Comparison of ENCODE assay signal across 12 cellular contexts in genomic region chr2:20620271-20620681, GRCh38. TPM values are rescaled to one million over a fixed set of nuclear protein-coding genes. Genes with fewer than 3 reads are reported as not detected.
DNase-seq lines count a peak whose midpoint lies in the region; ATAC-seq and TF ChIP-seq lines count a peak whose summit lies in the region.
"Had no signal": no experiment of that assay in that cellular context is flagged by ENCODE, and none has a peak within 500 bp of the region (broad histone marks: within the 10 kb centered on the region; RNA-seq: fewer than 3 reads in every experiment).

No MANE protein-coding gene starts in this region.

- H3K36me3 ChIP-seq in psoas muscle (ENCODE audit: insufficient read depth in 1 of 2, low read depth in 1 of 2) (peaks cover 0 to 30% of the 10 kb centered on the region in 2 donors), vagina (peaks cover 0 to 34% of the 10 kb centered on the region in 2 donors)

- TF ChIP-seq POLR2A in vagina (IDR thresholded peaks at IDR 0.05) = no peak

- WGBS in psoas muscle, 3 donors = 85 to 97% (median 91%) methylated on average over 8 of the region's 8 CpGs

- intact Hi-C loops in left cardiac atrium (cut with DNase I) = no loop called here
- intact Hi-C loops in psoas muscle (cut with DNase I) = loop anchor here in 1 of 2 donors (5.0 kb wide), 1 partner anchor 83 kb away; no protein-coding TSS in a partner anchor
- intact Hi-C loops in vagina (cut with DNase I) = loop anchor here (1.0 kb wide), 1 partner anchor 20 kb away; no protein-coding TSS in a partner anchor

- DNase-seq in cerebellar cortex (ENCODE audit: low spot score) (peak; percentile 57), left cardiac atrium (peak; percentile 18), psoas muscle (peak in 1 of 2 donors; percentile 29), vagina (ENCODE audit: extremely low spot score in 2 of 2) (no peak), NCI-H146 treated with DMSO at 0.1 percent for 48 hours (lab: John Stamatoyannopoulos, UW; ENCODE audit: unreplicated experiment) (no peak), HT-29 (ENCODE audit: low spot score) (no peak)
- DNase-seq in activated CD8-positive, alpha-beta memory T cell treated with anti-CD3 and anti-CD28 coated beads, Interleukin-2, amount 50 U/mL, for 4 hours = no peak
- DNase-seq: NK-92 treated with Interleukin-12 subunit alpha and Interleukin-12 subunit beta, amount 100 ng/mL, for 24 hours; stimulated activated CD4-positive, alpha-beta T cell treated with anti-CD3 and anti-CD28 coated beads, Interleukin-12 subunit alpha, Interleukin-12 subunit beta, amount 100 ng/mL, for 4 hours had no signal

- H3K4me1 ChIP-seq in psoas muscle (peaks cover 65% of the 10 kb centered on the region), vagina (peaks cover 65% of the 10 kb centered on the region)

- H3K27me3 ChIP-seq in psoas muscle (ENCODE audit: insufficient read depth in 3 of 3, low read length in 2 of 3) (no peaks in the 10 kb centered on the region), vagina (no peaks in the 10 kb centered on the region)

- no peak for TF ChIP-seq CTCF in psoas muscle (IDR thresholded peaks at IDR 0.05)
- TF ChIP-seq CTCF in vagina (IDR thresholded peaks at IDR 0.05) = no peak

- H3K27ac ChIP-seq in psoas muscle = peak overlapping the region; percentile 27
- peak overlapping the region; percentile 97 for H3K27ac ChIP-seq in vagina

- ATAC-seq in left cardiac atrium (no peak), psoas muscle (no peak)
- ATAC-seq: activated naive CD4-positive, alpha-beta T cell treated with anti-CD3 and anti-CD28 coated beads, Interleukin-2, amount 50 U/mL, for 72 hours; WTC11 had no signal

- H3K4me3 ChIP-seq in psoas muscle (no peak overlapping the region), vagina (no peak overlapping the region)

- H3K9me3 ChIP-seq in psoas muscle (no peaks in the 10 kb centered on the region), vagina (no peaks in the 10 kb centered on the region)

RNA-seq across cellular contexts. Expression of gene HS1BP3, which starts 30.6 kb away (rescaled TPM):
- total RNA-seq in left cardiac atrium = 10 to 100 TPM; 19.8 to 21.4 TPM
- total RNA-seq in psoas muscle = 10 to 100 TPM in 3 of 4 donors, 1 to 10 TPM in 1; 9.2 to 12.1 (median 11.4) TPM
- polyA plus RNA-seq in psoas muscle = 10 to 100 TPM; 12.6 to 20.6 (median 13.2) TPM
- total RNA-seq in vagina = 23.1 TPM
- 22.6 and 23.0 TPM in 2 replicates for total RNA-seq in HT-29 (2014; rRNA removed; shearing (Covaris generic))

RNA-seq across cellular contexts. Expression of gene GDF7, which starts 46.7 kb away (rescaled TPM):
- 1 to 10 TPM in 1 of 2 donors, under 1 TPM in 1; 0.32 to 4.8 TPM for total RNA-seq in left cardiac atrium
- total RNA-seq in psoas muscle = under 1 TPM; 0.04 to 0.94 (median 0.17) TPM
- polyA plus RNA-seq in psoas muscle = under 1 TPM; 0.03 to 0.04 (median 0.04) TPM
- 9.3 TPM for total RNA-seq in vagina
- total RNA-seq in HT-29 (2014; rRNA removed; shearing (Covaris generic)) = under 0.01 TPM in 1 of 2 replicates, not detected in the other
- total RNA-seq: osteoblast had no signal

Comparison
In these comparisons a context has a peak if more than half of its experiments do, and no peak if none do; other contexts are left out.
1. DNase-seq: peak in cerebellar cortex (single experiment) and left cardiac atrium (single experiment); none in vagina (0 of 2), NCI-H146 treated with DMSO at 0.1 percent for 48 hours (single experiment), HT-29 (single experiment) and activated CD8-positive, alpha-beta memory T cell treated with anti-CD3 and anti-CD28 coated beads, Interleukin-2, amount 50 U/mL, for 4 hours (single experiment).